In the genomic region with DNA sequence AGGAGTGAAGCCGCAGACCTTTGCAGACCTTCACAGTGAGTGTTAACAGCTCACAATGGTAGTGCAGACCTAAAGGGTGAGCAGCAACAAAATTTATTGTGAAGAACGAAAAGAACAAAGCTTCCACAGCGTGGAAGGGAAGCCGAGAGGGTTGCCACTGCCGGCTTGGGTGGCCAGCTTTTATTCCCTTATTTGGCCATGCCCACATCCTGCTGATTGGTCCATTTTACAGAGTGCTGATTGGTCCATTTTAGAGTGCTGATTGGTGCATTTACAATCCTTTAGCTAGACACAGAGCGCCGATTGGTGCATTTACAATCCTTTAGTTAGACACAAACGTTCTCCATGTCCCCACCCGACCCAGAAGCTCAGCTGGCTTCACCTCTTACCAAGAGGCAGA, we compare ENCODE assay signal across 26 cellular contexts. TPM values are rescaled to one million over a fixed set of nuclear protein-coding genes. Genes with fewer than 3 reads are reported as not detected.
A peak's percentile ranks its signal among the peaks of the same experiment; 100 is the strongest.
DNase-seq lines count a peak whose midpoint lies in the region; ATAC-seq, FAIRE-seq and TF ChIP-seq lines count a peak whose summit lies in the region.
"Had no signal": no experiment of that assay in that cellular context is flagged by ENCODE, and none has a peak within 500 bp of the region (broad histone marks: within the 10 kb centered on the region; RNA-seq: fewer than 3 reads in every experiment).

No MANE protein-coding gene starts in this region.

- TF ChIP-seq EP300 in K562 (IDR thresholded peaks at IDR 0.05; ENCODE audit: low read length), result no peak

- H3K27ac ChIP-seq in K562 (ENCODE audit: extremely low read depth, low read depth, low read length) (no peak overlapping the region), testis (no peak overlapping the region), spleen (no peak overlapping the region), kidney (ENCODE audit: low read depth in 2 of 2, low read length in 2 of 2) (no peak overlapping the region)
- H3K27ac ChIP-seq: A549; BLaER1 treated with 17β-estradiol and CSF1 and Interleukin-3, amounts not matched to agents 10 nM and 100 nM had no signal

- no peaks in the 10 kb centered on the region for H3K79me2 ChIP-seq in K562 (ENCODE audit: control insufficient read depth, insufficient read depth, low read length)

- no peaks in the 10 kb centered on the region for H3K36me3 Mint-ChIP-seq in T-helper 17 cell (ENCODE audit: low read depth)
- H3K36me3 Mint-ChIP-seq: CD14-positive monocyte; CD8-positive, alpha-beta memory T cell had no signal

- TF ChIP-seq CTCF in K562 (IDR thresholded peaks at IDR 0.05 in 2 of 3, conservative IDR thresholded peaks at IDR 0.05 in 1 of 3; ENCODE audit: insufficient read depth in 2 of 3, low read depth in 1 of 3, low read length in 3 of 3), result no peak
- TF ChIP-seq CTCF in omental fat pad (IDR thresholded peaks at IDR 0.05), result no peak
- TF ChIP-seq CTCF in testis (IDR thresholded peaks at IDR 0.05), result no peak
- no peak for TF ChIP-seq CTCF in spleen (IDR thresholded peaks at IDR 0.05 in 8 of 11, conservative IDR thresholded peaks at IDR 0.05 in 3 of 11)
- TF ChIP-seq CTCF in kidney (IDR thresholded peaks at IDR 0.05; ENCODE audit: borderline replicate concordance, extremely low read depth, insufficient read depth), result no peak

- H3K4me1 ChIP-seq in K562 (replicated peaks in 1 of 2; ENCODE audit: control insufficient read depth in 2 of 2, insufficient read depth in 2 of 2, low read length in 2 of 2), result no peaks in the 10 kb centered on the region
- H3K4me1 ChIP-seq in testis, result no peaks in the 10 kb centered on the region
- H3K4me1 ChIP-seq in spleen, result peaks cover 0 to 8% (median 6%) of the 10 kb centered on the region in 6 donors
- H3K4me1 ChIP-seq in kidney (ENCODE audit: control insufficient read depth in 1 of 2, insufficient read depth in 1 of 2, low read depth in 1 of 2, low read length in 2 of 2), result no peaks in the 10 kb centered on the region
- H3K4me1 ChIP-seq: A549, BE2C had no signal

- H3K27me3 ChIP-seq in K562 (ENCODE audit: control insufficient read depth in 2 of 2, insufficient read depth in 2 of 2, low read length in 2 of 2) (no peaks in the 10 kb centered on the region), testis (no peaks in the 10 kb centered on the region), spleen (replicated peaks in 1 of 7) (no peaks in the 10 kb centered on the region)
- H3K27me3 ChIP-seq: BE2C; BLaER1 treated with 17β-estradiol and CSF1 and Interleukin-3, amounts not matched to agents 10 nM and 100 nM had no signal

- peak overlapping the region; percentile 24 for H3K27ac Mint-ChIP-seq in T-helper 17 cell
- H3K27ac Mint-ChIP-seq: CD14-positive monocyte; CD4-positive, alpha-beta T cell had no signal

- BruUV-seq in K562 (replicated peaks; lab: Mats Ljungman, UMichigan), result no TSS peak

- in situ Hi-C loops in K562 (cut with MboI), result no loop called here

- H3K9ac ChIP-seq in K562 (ENCODE audit: insufficient read depth in 1 of 2, low read depth in 2 of 2, low read length in 2 of 2) (no peak overlapping the region), kidney (ENCODE audit: low read length in 2 of 2) (no peak overlapping the region)
- H3K9ac ChIP-seq: BLaER1 treated with 17β-estradiol and CSF1 and Interleukin-3, amounts not matched to agents 10 nM and 100 nM had no signal

- H3K9me1 ChIP-seq in K562 (ENCODE audit: control insufficient read depth, insufficient read depth, low read length), result no peaks in the 10 kb centered on the region

- no peaks in the 10 kb centered on the region for H4K20me1 ChIP-seq in K562 (replicated peaks; ENCODE audit: control insufficient read depth, insufficient read depth, low read length)
- H4K20me1 ChIP-seq: BLaER1 treated with 17β-estradiol and CSF1 and Interleukin-3, amounts not matched to agents 10 nM and 100 nM had no signal

- TF ChIP-seq POLR2A in K562 (conservative IDR thresholded peaks at IDR 0.05) (no peak), testis (IDR thresholded peaks at IDR 0.05) (no peak), spleen (IDR thresholded peaks at IDR 0.05) (no peak)

- TF ChIP-seq RAD21 in K562 (CRISPR knock-in tag; conservative IDR thresholded peaks at IDR 0.05 in 1 of 2, IDR thresholded peaks at IDR 0.05 in 1 of 2), result no peak

- CTCF ChIA-PET in K562 (lab: Yijun Ruan, JAX; ENCODE audit: low intra/inter-chr PET ratio), result no interaction called here

- H3K27me3 Mint-ChIP-seq in T-helper 17 cell, result no peaks in the 10 kb centered on the region
- H3K27me3 Mint-ChIP-seq: CD4-positive, alpha-beta T cell had no signal

- POLR2A ChIA-PET in K562 (lab: Yijun Ruan, JAX), result no interaction called here

- intact Hi-C loops in K562 (cut with micrococcal nuclease) (loop anchor here (5.0 kb wide), 1 partner anchor 45 kb away; no protein-coding TSS in a partner anchor), testis (cut with DNase I; ENCODE audit: low total_unique reads) (no loop called here), spleen (cut with DNase I; ENCODE audit: low total_unique reads) (no loop called here), kidney (cut with DNase I) (no loop called here)

- peaks cover 4% of the 10 kb centered on the region for H3K4me1 Mint-ChIP-seq in T-helper 17 cell

- H3K9me3 ChIP-seq in T-helper 17 cell (ENCODE audit: control insufficient read depth, low read length, poor library complexity, severe bottlenecking) (no peaks in the 10 kb centered on the region), K562 (replicated peaks; ENCODE audit: control insufficient read depth, insufficient read depth, low read depth, low read length) (no peaks in the 10 kb centered on the region), testis (no peaks in the 10 kb centered on the region), spleen (no peaks in the 10 kb centered on the region), kidney (ENCODE audit: control insufficient read depth in 1 of 2, low read length in 2 of 2) (no peaks in the 10 kb centered on the region)
- H3K9me3 ChIP-seq: A549, BE2C had no signal

- FAIRE-seq in K562 (lab: Jason Lieb, UNC), result no peak
- FAIRE-seq in kidney (lab: Jason Lieb, UNC), result no peak
- FAIRE-seq: A549, D721Med, GM12878, GM18507 had no signal

- DNase-seq in T-helper 17 cell (no peak), K562 (ENCODE audit: extremely low read depth in 1 of 4, low spot score in 3 of 4) (no peak), omental fat pad (ENCODE audit: low spot score) (peak; percentile 18), testis (peak; percentile 15), spleen (no peak), kidney (no peak)
- no peak for DNase-seq in stimulated activated CD4-positive, alpha-beta T cell treated with anti-CD3 and anti-CD28 coated beads, Interleukin-4, amount 100 ng/mL, for 24 hours
- DNase-seq: 8988T; ACHN; AML-193; BE2C; CD4-positive, alpha-beta T cell; CD8-positive, alpha-beta memory T cell; DMS 273 treated with DMSO at 0.1 percent for 48 hours; DMS79; EL; GDM1; GOT3; H7; HCEC 1CT had no signal

- WGBS in K562 (ENCODE audit: insufficient coverage, low coverage, missing lambda C conversion rate), result 58% methylated on average over 8 of the region's 9 CpGs
- 85 to 86% methylated on average over 9 of the region's 9 CpGs for WGBS in testis, 2 donors
- 88 to 94% (median 92%) methylated on average over 9 of the region's 9 CpGs for WGBS in spleen, 5 donors

- no peak for ATAC-seq in T-helper 17 cell
- no peak for ATAC-seq in K562
- ATAC-seq in omental fat pad (ENCODE audit: low FRiP score), result no peak
- ATAC-seq: A549, GM12878 had no signal

- no peak overlapping the region for H3K4me3 Mint-ChIP-seq in T-helper 17 cell
- H3K4me3 Mint-ChIP-seq: CD14-positive monocyte; CD4-positive, alpha-beta T cell; CD8-positive, alpha-beta memory T cell had no signal

- no peak overlapping the region for H3K4me2 ChIP-seq in K562 (ENCODE audit: insufficient read depth, low read length)
- H3K4me2 ChIP-seq: A549; BLaER1 treated with 17β-estradiol and CSF1 and Interleukin-3, amounts not matched to agents 10 nM and 100 nM had no signal

- H3K36me3 ChIP-seq in K562 (ENCODE audit: control insufficient read depth, insufficient read depth, low read length) (no peaks in the 10 kb centered on the region), testis (ENCODE audit: low read depth, missing control alignments) (no peaks in the 10 kb centered on the region), spleen (no peaks in the 10 kb centered on the region), kidney (ENCODE audit: control insufficient read depth in 1 of 2, insufficient read depth in 2 of 2, low read length in 2 of 2) (no peaks in the 10 kb centered on the region)
- H3K36me3 ChIP-seq: BE2C; BLaER1 treated with 17β-estradiol and CSF1 and Interleukin-3, amounts not matched to agents 10 nM and 100 nM had no signal

- H3K4me3 ChIP-seq in K562 (no peak overlapping the region), testis (no peak overlapping the region), spleen (no peak overlapping the region), kidney (ENCODE audit: low read length in 2 of 2) (no peak overlapping the region)
- H3K4me3 ChIP-seq: A549; BLaER1 treated with 17β-estradiol and CSF1 and Interleukin-3, amounts not matched to agents 10 nM and 100 nM; GM12878 had no signal

- H2AFZ ChIP-seq in K562 (ENCODE audit: low read depth, low read length), result no peak overlapping the region

RNA-seq across cellular contexts. Expression of a gene that starts 35.5 kb away (rescaled TPM):
- 100 to 1,000 TPM; 154 to 176 TPM for total RNA-seq in T-helper 17 cell
- 33.0 and 36.2 TPM in 2 replicates for total RNA-seq in K562 (2011; cell fraction: chromatin; rRNA removed; ENCODE audit: low replicate concordance)
- 9.7 and 9.9 TPM in 2 replicates for total RNA-seq in K562 (2011; cell fraction: nucleolus; rRNA removed)
- 21.7 and 46.0 TPM in 2 replicates for total RNA-seq in K562 (2011; cell fraction: nucleoplasm; rRNA removed)
- total RNA-seq in K562 (2014; rRNA removed), result 30.2 and 32.7 TPM in 2 replicates
- 39.7 and 40.5 TPM in 2 replicates for total RNA-seq in K562 (2014; rRNA removed; fragmentation: Illumina TruSeq; extraction: Trizol)
- 43.1 and 49.8 TPM in 2 replicates for total RNA-seq in K562 (2015; rRNA removed; fragmentation: Illumina TruSeq; extraction: Trizol)
- total RNA-seq in K562 (2021), result 75.8 and 76.5 TPM in 2 replicates
- polyA plus RNA-seq in K562 (2011; rRNA removed), result 35.9 and 47.3 TPM in 2 replicates
- polyA plus RNA-seq in K562 (2011; cell fraction: cytosol; rRNA removed), result 144 and 246 TPM in 2 replicates
- 37.9 and 69.7 TPM in 2 replicates for polyA plus RNA-seq in K562 (2011; cell fraction: nucleus; rRNA removed)
- 43.8 and 70.2 TPM in 2 replicates for polyA plus RNA-seq in K562 (2012)
- polyA plus RNA-seq in K562 (2014; fragmentation: Illumina TruSeq; extraction: Trizol), result 99.4 and 104 TPM in 2 replicates
- 10 to 100 TPM; 54.6 to 96.8 TPM for polyA plus RNA-seq in K562 (2014; fragmentation: Nextera tagmentation; extraction: Ambion mirVana)
- 41.5 and 47.9 TPM in 2 replicates for polyA plus RNA-seq in K562 (2014; rRNA removed)
- 45.7 and 71.6 TPM in 2 replicates for polyA minus RNA-seq in K562 (2011; rRNA and poly(A)+ RNA removed)
- polyA minus RNA-seq in K562 (2011; cell fraction: cytosol; rRNA and poly(A)+ RNA removed), result 118 and 162 TPM in 2 replicates
- 11.0 and 13.3 TPM in 2 replicates for polyA minus RNA-seq in K562 (2011; cell fraction: nucleus; rRNA and poly(A)+ RNA removed)
- total RNA-seq in omental fat pad, result 10 to 100 TPM; 32.5 to 81.3 (median 68.8) TPM
- total RNA-seq in testis, result 100 to 1,000 TPM; 105 to 146 TPM
- 87.0 TPM for polyA plus RNA-seq in testis (ENCODE audit: insufficient read depth, low read depth, low replicate concordance)
- total RNA-seq in spleen, result 10 to 100 TPM; 49.8 to 72.5 (median 63.5) TPM
- polyA plus RNA-seq in spleen, result 10 to 100 TPM; 20.8 to 28.9 (median 24.8) TPM
- total RNA-seq in kidney, result 101 TPM
- polyA plus RNA-seq in kidney (ENCODE audit: insufficient read depth, low read depth, low replicate concordance), result 43.3 TPM

RNA-seq across cellular contexts. Expression of a gene that starts 42.1 kb away (rescaled TPM):
- 10 to 100 TPM; 38.7 to 49.8 TPM for total RNA-seq in T-helper 17 cell
- total RNA-seq in K562 (2011; cell fraction: chromatin; rRNA removed; ENCODE audit: low replicate concordance), result 0.56 and 1.9 TPM in 2 replicates
- 0.67 and 1.1 TPM in 2 replicates for total RNA-seq in K562 (2011; cell fraction: nucleolus; rRNA removed)
- 0.44 and 1.3 TPM in 2 replicates for total RNA-seq in K562 (2011; cell fraction: nucleoplasm; rRNA removed)
- total RNA-seq in K562 (2014; rRNA removed), result 1.9 and 5.2 TPM in 2 replicates
- 0.73 and 0.89 TPM in 2 replicates for total RNA-seq in K562 (2014; rRNA removed; fragmentation: Illumina TruSeq; extraction: Trizol)
- total RNA-seq in K562 (2015; rRNA removed; fragmentation: Illumina TruSeq; extraction: Trizol), result 1.4 and 1.8 TPM in 2 replicates
- total RNA-seq in K562 (2021), result 1.4 and 1.6 TPM in 2 replicates
- 1.4 and 1.5 TPM in 2 replicates for polyA plus RNA-seq in K562 (2011; rRNA removed)
- polyA plus RNA-seq in K562 (2011; cell fraction: cytosol; rRNA removed), result 1.2 and 2.0 TPM in 2 replicates
- polyA plus RNA-seq in K562 (2011; cell fraction: nucleus; rRNA removed), result 0.48 and 2.0 TPM in 2 replicates
- polyA plus RNA-seq in K562 (2012), result 1.8 and 3.4 TPM in 2 replicates
- polyA plus RNA-seq in K562 (2014; fragmentation: Illumina TruSeq; extraction: Trizol), result 0.76 and 1.1 TPM in 2 replicates
- under 1 TPM; 0.04 to 0.31 TPM for polyA plus RNA-seq in K562 (2014; fragmentation: Nextera tagmentation; extraction: Ambion mirVana)
- polyA plus RNA-seq in K562 (2014; rRNA removed), result 0.99 and 2.7 TPM in 2 replicates
- polyA minus RNA-seq in K562 (2011; rRNA and poly(A)+ RNA removed), result 0.36 and 1.3 TPM in 2 replicates
- polyA minus RNA-seq in K562 (2011; cell fraction: cytosol; rRNA and poly(A)+ RNA removed), result not detected in 2 replicates
- 0.44 and 0.94 TPM in 2 replicates for polyA minus RNA-seq in K562 (2011; cell fraction: nucleus; rRNA and poly(A)+ RNA removed)
- 100 to 1,000 TPM; 325 to 450 (median 349) TPM for total RNA-seq in omental fat pad
- total RNA-seq in testis, result 100 to 1,000 TPM; 224 to 274 TPM
- 169 TPM for polyA plus RNA-seq in testis (ENCODE audit: insufficient read depth, low read depth, low replicate concordance)
- total RNA-seq in spleen, result 10 to 100 TPM; 37.4 to 71.1 (median 48.8) TPM
- 100 to 1,000 TPM in 1 of 3 donors, 10 to 100 TPM in 2; 61.1 to 201 (median 69.1) TPM for polyA plus RNA-seq in spleen
- 235 TPM for total RNA-seq in kidney
- polyA plus RNA-seq in kidney (ENCODE audit: insufficient read depth, low read depth, low replicate concordance), result 241 TPM

RNA-seq across cellular contexts. Expression of a gene that starts 59.9 kb away (rescaled TPM):
- total RNA-seq in T-helper 17 cell, result 10 to 100 TPM; 26.5 to 27.3 TPM
- total RNA-seq in K562 (2011; cell fraction: chromatin; rRNA removed; ENCODE audit: low replicate concordance), result 4.1 and 15.7 TPM in 2 replicates
- 2.5 and 3.8 TPM in 2 replicates for total RNA-seq in K562 (2011; cell fraction: nucleolus; rRNA removed)
- 8.5 and 15.8 TPM in 2 replicates for total RNA-seq in K562 (2011; cell fraction: nucleoplasm; rRNA removed)
- 5.5 and 6.8 TPM in 2 replicates for total RNA-seq in K562 (2014; rRNA removed)
- 12.7 and 14.9 TPM in 2 replicates for total RNA-seq in K562 (2014; rRNA removed; fragmentation: Illumina TruSeq; extraction: Trizol)
- 10.3 and 12.4 TPM in 2 replicates for total RNA-seq in K562 (2015; rRNA removed; fragmentation: Illumina TruSeq; extraction: Trizol)
- total RNA-seq in K562 (2021), result 9.7 and 10.9 TPM in 2 replicates
- polyA plus RNA-seq in K562 (2011; rRNA removed), result 10.8 and 11.7 TPM in 2 replicates
- polyA plus RNA-seq in K562 (2011; cell fraction: cytosol; rRNA removed), result 2.1 and 5.5 TPM in 2 replicates
- 5.1 and 5.8 TPM in 2 replicates for polyA plus RNA-seq in K562 (2011; cell fraction: nucleus; rRNA removed)
- 5.4 and 7.4 TPM in 2 replicates for polyA plus RNA-seq in K562 (2012)
- polyA plus RNA-seq in K562 (2014; fragmentation: Illumina TruSeq; extraction: Trizol), result 8.6 and 9.9 TPM in 2 replicates
- 1 to 10 TPM; 2.6 to 2.9 TPM for polyA plus RNA-seq in K562 (2014; fragmentation: Nextera tagmentation; extraction: Ambion mirVana)
- 8.0 and 8.1 TPM in 2 replicates for polyA plus RNA-seq in K562 (2014; rRNA removed)
- 9.6 and 13.8 TPM in 2 replicates for polyA minus RNA-seq in K562 (2011; rRNA and poly(A)+ RNA removed)
- polyA minus RNA-seq in K562 (2011; cell fraction: cytosol; rRNA and poly(A)+ RNA removed), result 3.4 and 4.2 TPM in 2 replicates
- polyA minus RNA-seq in K562 (2011; cell fraction: nucleus; rRNA and poly(A)+ RNA removed), result 3.9 and 7.3 TPM in 2 replicates
- 10 to 100 TPM; 15.9 to 25.5 (median 21.2) TPM for total RNA-seq in omental fat pad
- 10 to 100 TPM in 1 of 2 donors, 1 to 10 TPM in 1; 7.7 to 11.4 TPM for total RNA-seq in testis
- polyA plus RNA-seq in testis (ENCODE audit: insufficient read depth, low read depth, low replicate concordance), result 7.5 TPM
- total RNA-seq in spleen, result 10 to 100 TPM; 20.0 to 26.3 (median 23.8) TPM
- 1 to 10 TPM; 6.4 to 9.3 (median 7.7) TPM for polyA plus RNA-seq in spleen
- 30.5 TPM for total RNA-seq in kidney
- polyA plus RNA-seq in kidney (ENCODE audit: insufficient read depth, low read depth, low replicate concordance), result 6.0 TPM

Comparison
In these comparisons a context has a peak if more than half of its experiments do, and no peak if none do; other contexts are left out.
1. DNase-seq: peak in omental fat pad (single experiment) and testis (single experiment); none in T-helper 17 cell (0 of 3), K562 (0 of 4), spleen (single experiment), kidney (single experiment) and stimulated activated CD4-positive, alpha-beta T cell treated with anti-CD3 and anti-CD28 coated beads, Interleukin-4, amount 100 ng/mL, for 24 hours (single experiment).
2. RNA of a gene that starts 42.1 kb away (total RNA-seq): 325 to 450 TPM in omental fat pad, 224 to 274 TPM in testis, 235 TPM in kidney (single experiment), 38.7 to 49.8 TPM in T-helper 17 cell and 37.4 to 71.1 TPM in spleen; 0.44 to 5.2 TPM in K562; every median in the first group is over 4 times any median in the second.